Comparison of ENCODE assay signal across 12 cellular contexts in the genomic region with DNA sequence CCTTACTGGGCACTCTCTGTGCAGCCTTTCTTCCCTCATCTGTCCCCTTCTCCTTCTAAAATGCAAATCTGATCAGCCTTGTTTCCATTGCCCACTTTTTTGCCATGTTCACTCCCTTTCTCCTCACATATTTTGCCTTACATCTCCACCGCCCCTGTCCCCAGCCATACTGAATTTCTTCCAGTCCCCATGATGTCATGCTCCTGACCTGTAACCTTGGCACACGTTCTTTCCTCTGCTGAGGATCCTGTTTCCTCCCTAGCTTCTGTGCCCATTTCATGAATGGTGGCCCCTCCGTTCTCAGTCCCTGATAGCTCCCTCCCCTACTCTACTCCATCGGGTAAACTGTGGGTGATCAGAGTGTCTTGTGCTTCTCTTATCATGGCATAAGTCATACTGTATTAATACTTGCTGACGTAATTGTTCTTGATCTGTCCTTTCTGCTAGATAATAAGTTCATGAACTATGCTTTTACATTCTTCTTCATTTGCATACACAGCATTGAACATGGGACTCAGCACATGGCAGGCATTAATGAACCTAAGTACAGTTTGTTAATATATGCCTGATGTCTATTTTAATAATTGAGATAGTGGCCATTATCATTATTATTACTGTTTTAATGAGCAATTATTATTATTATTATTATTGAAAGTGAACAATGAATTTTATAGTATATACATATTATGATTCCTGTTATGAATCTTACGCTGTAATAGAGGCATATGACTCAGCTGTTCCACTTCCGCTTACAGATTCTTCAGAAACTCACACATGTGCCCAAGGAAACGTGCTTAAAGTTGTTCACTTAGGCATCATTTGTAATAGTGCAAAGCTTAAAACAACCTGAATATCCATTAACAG.
DNase-seq lines count a peak whose midpoint lies in the region; ATAC-seq and TF ChIP-seq lines count a peak whose summit lies in the region.
"Had no signal": no experiment of that assay in that cellular context is flagged by ENCODE, and none has a peak within 500 bp of the region (broad histone marks: within the 10 kb centered on the region; RNA-seq: fewer than 3 reads in every experiment).

No MANE protein-coding gene starts in this region.

- peaks cover 36% of the 10 kb centered on the region for H3K4me1 Mint-ChIP-seq in dendritic cell treated with granulocyte-macrophage colony-stimulating factor and Interleukin-4, amounts not matched to agents 40 ng/mL and 50 ng/mL, for 4 days (ENCODE audit: low read depth)

- ATAC-seq in GM21529 (IDR thresholded peaks at IDR 0.05; ENCODE audit: unreplicated experiment): peak; percentile 80
- ATAC-seq in HG03442 (IDR thresholded peaks at IDR 0.05; ENCODE audit: unreplicated experiment): peak; percentile 61
- ATAC-seq in GM19463 (IDR thresholded peaks at IDR 0.05; ENCODE audit: unreplicated experiment): no peak
- ATAC-seq in HG03045 (IDR thresholded peaks at IDR 0.05; ENCODE audit: unreplicated experiment): no peak
- ATAC-seq: left lung had no signal

- peaks cover 8% of the 10 kb centered on the region for H3K9me3 Mint-ChIP-seq in dendritic cell treated with granulocyte-macrophage colony-stimulating factor and Interleukin-4, amounts not matched to agents 40 ng/mL and 50 ng/mL, for 4 days

- H3K27ac ChIP-seq in coronary artery: no peak overlapping the region
- H3K27ac ChIP-seq: left lung had no signal

- H3K27me3 Mint-ChIP-seq in dendritic cell treated with granulocyte-macrophage colony-stimulating factor and Interleukin-4, amounts not matched to agents 40 ng/mL and 50 ng/mL, for 4 days: no peaks in the 10 kb centered on the region

- peak overlapping the region; percentile 82 for H3K27ac Mint-ChIP-seq in dendritic cell treated with granulocyte-macrophage colony-stimulating factor and Interleukin-4, amounts not matched to agents 40 ng/mL and 50 ng/mL, for 4 days

- TF ChIP-seq CTCF in coronary artery (IDR thresholded peaks at IDR 0.05): no peak

- H3K4me3 ChIP-seq in coronary artery: no peak overlapping the region
- H3K4me3 ChIP-seq: left lung had no signal

- intact Hi-C loops in dendritic cell treated with granulocyte-macrophage colony-stimulating factor and Interleukin-4, amounts not matched to agents 40 ng/mL and 50 ng/mL, for 4 days (cut with micrococcal nuclease): loop anchor here (2.0 kb wide), 1 partner anchor 29 kb away; the partner anchor contains the start of gene MAP3K21

- H3K4me3 Mint-ChIP-seq in dendritic cell treated with granulocyte-macrophage colony-stimulating factor and Interleukin-4, amounts not matched to agents 40 ng/mL and 50 ng/mL, for 4 days: peak overlapping the region; percentile 7

- DNase-seq in activated CD4-positive, alpha-beta T cell treated with anti-CD3 and anti-CD28 coated beads for 4 hours: peak; percentile 25 to 34
- no peak for DNase-seq in activated CD4-positive, alpha-beta T cell treated with anti-CD3 and anti-CD28 coated beads, Interleukin-2, amount 50 U/mL, for 1 hour
- DNase-seq in coronary artery (ENCODE audit: low spot score): no peak
- DNase-seq: EL, left lung, NCI-H446 treated with DMSO at 0.1 percent for 48 hours, SHP77 treated with DMSO at 0.1 percent for 48 hours had no signal

- H3K36me3 Mint-ChIP-seq in dendritic cell treated with granulocyte-macrophage colony-stimulating factor and Interleukin-4, amounts not matched to agents 40 ng/mL and 50 ng/mL, for 4 days (ENCODE audit: low read depth): peaks cover 21% of the 10 kb centered on the region

Comparison
In these comparisons a context has a peak if more than half of its experiments do, and no peak if none do; other contexts are left out.
1. DNase-seq: peak in activated CD4-positive, alpha-beta T cell treated with anti-CD3 and anti-CD28 coated beads for 4 hours (2 of 2); none in activated CD4-positive, alpha-beta T cell treated with anti-CD3 and anti-CD28 coated beads, Interleukin-2, amount 50 U/mL, for 1 hour (single experiment) and coronary artery (single experiment).
2. ATAC-seq: peak in GM21529 (single experiment) and HG03442 (single experiment); none in GM19463 (single experiment) and HG03045 (single experiment).